8 cellular contexts compared by ENCODE assay signal in the genomic region with DNA sequence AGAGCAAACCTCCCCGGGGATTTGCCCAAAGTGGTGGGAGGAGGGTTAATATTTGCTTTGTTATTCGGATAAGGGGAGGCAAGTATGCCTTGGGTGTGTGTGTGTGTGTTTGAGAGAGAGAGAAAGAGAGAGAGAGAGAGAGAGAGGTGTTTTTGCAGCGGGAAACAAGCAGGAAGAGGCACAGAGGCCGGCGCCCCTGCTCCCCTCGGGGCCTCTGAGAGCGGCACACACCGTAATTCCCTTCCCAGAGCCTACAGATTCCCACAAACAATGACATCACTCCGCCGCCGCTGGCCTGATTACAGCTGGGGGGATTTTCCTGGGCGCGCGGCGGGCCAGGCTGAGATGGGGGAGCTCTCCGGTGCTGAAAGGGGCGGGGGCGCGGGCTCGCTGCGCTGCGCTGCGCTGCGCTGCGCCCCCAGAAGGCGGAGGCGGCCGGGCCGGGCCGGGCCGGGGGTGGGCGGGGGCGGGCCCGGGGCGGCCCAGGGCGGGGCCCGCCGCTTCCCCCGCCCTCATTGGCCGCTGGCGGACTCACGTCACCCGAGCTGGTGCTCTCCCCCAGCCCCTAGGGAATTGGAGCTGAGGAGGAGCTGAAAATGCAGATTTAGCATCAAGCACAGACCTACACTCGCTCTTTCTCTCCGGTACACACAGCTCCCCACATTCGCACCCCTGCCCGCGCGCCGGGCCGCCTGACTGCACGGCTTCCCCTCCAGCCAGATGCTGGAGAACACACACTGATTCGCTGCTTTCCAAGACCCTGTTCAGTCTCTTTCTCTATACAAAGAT. TPM values are rescaled to one million over a fixed set of nuclear protein-coding genes. Genes with fewer than 3 reads are reported as not detected.
DNase-seq lines count a peak whose midpoint lies in the region; ATAC-seq, FAIRE-seq and TF ChIP-seq lines count a peak whose summit lies in the region.

TSS of gene PCSK2 (plus strand) at position 631 of the 789 bp plus-strand sequence. CDS start 266 bp downstream, outside the sequence.

- H4K20me1 ChIP-seq in astrocyte (ENCODE audit: insufficient read depth, low read length): no peaks in the 10 kb centered on the region

- DNase-seq in Caco-2 (no peak), NCI-H1694 treated with DMSO at 0.1 percent for 48 hours (lab: John Stamatoyannopoulos, UW) (peak; percentile 88), astrocyte (ENCODE audit: low read depth) (peak; percentile 34), iPS DF 4.7 (ENCODE audit: extremely low read depth, low spot score) (peak; percentile 62), sciatic nerve (ENCODE audit: low spot score) (peak; percentile 63), cortex of kidney (lab: John Stamatoyannopoulos, UW) (no peak), RKO (ENCODE audit: low spot score) (no peak)

- no peaks in the 10 kb centered on the region for H3K36me3 ChIP-seq in Caco-2 (ENCODE audit: control insufficient read depth, insufficient read depth, low read length)
- H3K36me3 ChIP-seq in astrocyte (ENCODE audit: insufficient read depth, low read length): no peaks in the 10 kb centered on the region

- no peaks in the 10 kb centered on the region for H3K36me3 Mint-ChIP-seq in Caco-2 (ENCODE audit: insufficient read depth, unreplicated experiment)
- H3K36me3 Mint-ChIP-seq in astrocyte (ENCODE audit: low read depth, unreplicated experiment): no peaks in the 10 kb centered on the region

- H3K9me3 Mint-ChIP-seq in Caco-2 (ENCODE audit: unreplicated experiment) (no peaks in the 10 kb centered on the region), astrocyte (ENCODE audit: unreplicated experiment) (no peaks in the 10 kb centered on the region)

- no peak for FAIRE-seq in astrocyte (lab: Jason Lieb, UNC)

- H3K4me3 Mint-ChIP-seq in Caco-2 (ENCODE audit: unreplicated experiment) (peak within 1 kb of the TSS; percentile 22), astrocyte (ENCODE audit: unreplicated experiment) (peak within 1 kb of the TSS; percentile 85)

- H3K27ac Mint-ChIP-seq in Caco-2 (ENCODE audit: unreplicated experiment) (no peak within 1 kb of the TSS), astrocyte (ENCODE audit: unreplicated experiment) (peak within 1 kb of the TSS; percentile 87)

- no peaks in the 10 kb centered on the region for H3K79me2 ChIP-seq in astrocyte (ENCODE audit: insufficient read depth, low read length)

- no peaks in the 10 kb centered on the region for H3K9me3 ChIP-seq in Caco-2
- H3K9me3 ChIP-seq in astrocyte (ENCODE audit: insufficient read depth, low read depth, low read length): no peaks in the 10 kb centered on the region

- H3K27me3 ChIP-seq in Caco-2 (replicated peaks; ENCODE audit: control insufficient read depth, insufficient read depth, low read length) (no peaks in the 10 kb centered on the region; the same call in 1 of the 2 replicates), astrocyte (ENCODE audit: insufficient read depth, low read length) (peaks cover 32% of the 10 kb centered on the region)

- CTCF ChIA-PET in Caco-2 (lab: Charles Lee): no interaction called here

- H3K4me1 Mint-ChIP-seq in Caco-2 (ENCODE audit: low read depth, unreplicated experiment) (no peaks in the 10 kb centered on the region), astrocyte (ENCODE audit: low read depth, unreplicated experiment) (peaks cover 9% of the 10 kb centered on the region)

- intact Hi-C loops in Caco-2 (cut with micrococcal nuclease; ENCODE audit: unreplicated experiment): no loop called here
- intact Hi-C loops in sciatic nerve (cut with DNase I): no loop called here

- H3K4me1 ChIP-seq in Caco-2 (no peaks in the 10 kb centered on the region), astrocyte (ENCODE audit: insufficient read depth, low read length) (peaks cover 4% of the 10 kb centered on the region)

- H3K4me3 ChIP-seq in Caco-2 (ENCODE audit: low read depth, low read length) (no peak within 1 kb of the TSS), astrocyte (ENCODE audit: insufficient read depth, low read depth, low read length) (peak within 1 kb of the TSS; percentile 42)

- no peak for TF ChIP-seq CTCF in Caco-2 (IDR thresholded peaks at IDR 0.05; ENCODE audit: insufficient read depth in 1 of 2, low read depth in 1 of 2, low read length in 1 of 2, severe bottlenecking in 1 of 2, unreplicated experiment in 1 of 2)
- no peak for TF ChIP-seq CTCF in astrocyte (IDR thresholded peaks at IDR 0.05; ENCODE audit: insufficient read depth, low read depth, low read length)

- ATAC-seq in sciatic nerve (peak; percentile 52), HG03196 (IDR thresholded peaks at IDR 0.05; ENCODE audit: unreplicated experiment) (no peak)

- peak within 1 kb of the TSS; percentile 41 for H2AFZ ChIP-seq in astrocyte (ENCODE audit: low read depth, low read length)

- H3K9ac ChIP-seq in astrocyte (ENCODE audit: low read length): no peak within 1 kb of the TSS

- BruUV-seq in Caco-2 (replicated peaks; lab: Mats Ljungman, UMichigan): no TSS peak

- H3K27me3 Mint-ChIP-seq in Caco-2 (ENCODE audit: insufficient read depth, unreplicated experiment): peaks cover 38% of the 10 kb centered on the region
- peaks cover 45% of the 10 kb centered on the region for H3K27me3 Mint-ChIP-seq in astrocyte (ENCODE audit: low read depth, unreplicated experiment)

- POLR2A ChIA-PET in Caco-2 (lab: Charles Lee): no interaction called here

- peak within 1 kb of the TSS; percentile 81 for H3K4me2 ChIP-seq in astrocyte (ENCODE audit: low read length)

- no peak within 1 kb of the TSS for H3K27ac ChIP-seq in astrocyte (ENCODE audit: low read depth, low read length)

RNA-seq across cellular contexts. Expression of gene PCSK2, which starts in this region (rescaled TPM):
- not detected in 2 replicates for total RNA-seq in Caco-2 (2022)
- total RNA-seq in astrocyte: 0.17 TPM in 1 of 2 replicates, not detected in the other
- 18.3 TPM for total RNA-seq in sciatic nerve

Comparison
In these comparisons a context has a peak if more than half of its experiments do, and no peak if none do; other contexts are left out.
1. RNA of gene PCSK2 (total RNA-seq): 18.3 TPM in sciatic nerve (single experiment); 0.17 TPM in astrocyte and not detected in Caco-2; every median in the first group is over 10 times any median in the second.
2. Peak in DNase-seq, H3K4me3 ChIP-seq and H3K4me2 ChIP-seq in astrocyte; RNA of the gene not detected or under 1 TPM.
3. DNase-seq: peak in NCI-H1694 treated with DMSO at 0.1 percent for 48 hours (single experiment), iPS DF 4.7 (single experiment) and sciatic nerve (single experiment); none in Caco-2 (0 of 2), cortex of kidney (single experiment) and RKO (single experiment).